ENCODE assay signal across 19 cellular contexts in genomic region chr19:15262011-15262410, GRCh38. TPM values are rescaled to one million over a fixed set of nuclear protein-coding genes. Genes with fewer than 3 reads are reported as not detected.
DNase-seq lines count a peak whose midpoint lies in the region; ATAC-seq and TF ChIP-seq lines count a peak whose summit lies in the region.
"Had no signal": no experiment of that assay in that cellular context is flagged by ENCODE, and none has a peak within 500 bp of the region (broad histone marks: within the 10 kb centered on the region; RNA-seq: fewer than 3 reads in every experiment).

No MANE protein-coding gene starts in this region.

- peaks cover 15 to 30% of the 10 kb centered on the region in 2 donors for H3K36me3 ChIP-seq in body of pancreas (replicated peaks in 1 of 2; ENCODE audit: insufficient read depth in 1 of 2, low read depth in 2 of 2)
- peaks cover 65 to 95% (median 82%) of the 10 kb centered on the region in 3 donors for H3K36me3 ChIP-seq in tibial artery

- TF ChIP-seq CTCF in body of pancreas (IDR thresholded peaks at IDR 0.05) (no peak), tibial artery (IDR thresholded peaks at IDR 0.05) (no peak)

- H3K4me1 ChIP-seq in body of pancreas = peaks cover 50% of the 10 kb centered on the region
- peaks cover 13 to 41% (median 36%) of the 10 kb centered on the region in 4 donors for H3K4me1 ChIP-seq in tibial artery

- peak; percentile 52 for ATAC-seq in body of pancreas

- WGBS in body of pancreas, 2 donors = 43 to 47% methylated on average over 3 to 4 of the region's 4 CpGs

- TF ChIP-seq POLR2A in body of pancreas (IDR thresholded peaks at IDR 0.05) = peak in 1 of 3 donors; percentile 7

- no peak overlapping the region for H3K4me3 ChIP-seq in body of pancreas
- no peak overlapping the region for H3K4me3 ChIP-seq in tibial artery

- no peaks in the 10 kb centered on the region for H3K27me3 ChIP-seq in body of pancreas
- H3K27me3 ChIP-seq in tibial artery = no peaks in the 10 kb centered on the region

- DNase-seq in NCI-H2171 treated with DMSO at 0.1 percent for 48 hours (lab: John Stamatoyannopoulos, UW) = peak; percentile 24
- DNase-seq in NCI-H2171 (lab: John Stamatoyannopoulos, UW) = no peak
- peak; percentile 8 for DNase-seq in NCI-H69 (lab: John Stamatoyannopoulos, UW)
- DNase-seq in body of pancreas = peak; percentile 87 to 96 (median 94)
- DNase-seq in tibial artery = no peak
- no peak for DNase-seq in islet precursor cell
- no peak for DNase-seq in NCI-H1436 (lab: John Stamatoyannopoulos, UW)
- DNase-seq: DMS153, DND-41, MM.1S, NCI-H1694, NCI-H2029 treated with DMSO at 0.1 percent for 48 hours, NCI-H226, NCI-H510A, RPMI8226, SHP77 had no signal

- H3K9me3 ChIP-seq in body of pancreas = no peaks in the 10 kb centered on the region
- no peaks in the 10 kb centered on the region for H3K9me3 ChIP-seq in tibial artery

- H3K27ac ChIP-seq in body of pancreas = peak overlapping the region in 3 of 4 donors; percentile 42 to 58 (median 46)
- H3K27ac ChIP-seq in tibial artery = peak overlapping the region; percentile 5 to 50
- H3K27ac ChIP-seq: 22Rv1 had no signal

- intact Hi-C loops in body of pancreas (cut with DNase I) = loop anchor here (10.0 kb wide), 1 partner anchor 113 kb away; the partner anchor contains the start of gene AKAP8
- intact Hi-C loops in tibial artery (cut with DNase I; ENCODE audit: low total_unique reads) = loop anchor here (10.0 kb wide), 1 partner anchor 73 kb away; the partner anchor contains the start of gene BRD4

RNA-seq across cellular contexts. Expression of gene EPHX3, which starts 29.8 kb away (rescaled TPM):
- not detected for total RNA-seq in body of pancreas
- total RNA-seq: B cell, SK-MEL-5 had no signal

Comparison
In these comparisons a context has a peak if more than half of its experiments do, and no peak if none do; other contexts are left out.
1. DNase-seq: peak in NCI-H2171 treated with DMSO at 0.1 percent for 48 hours (single experiment), NCI-H69 (single experiment) and body of pancreas (4 of 4); none in NCI-H2171 (single experiment), tibial artery (0 of 2), islet precursor cell (single experiment) and NCI-H1436 (single experiment).